In genomic region chr6:99330159-99330558, GRCh38 we compare ENCODE assay signal across 8 cellular contexts. TPM values are rescaled to one million over a fixed set of nuclear protein-coding genes. Genes with fewer than 3 reads are reported as not detected.
DNase-seq lines count a peak whose midpoint lies in the region; TF ChIP-seq lines count a peak whose summit lies in the region.

No MANE protein-coding gene starts in this region.

- peak; percentile 63 for DNase-seq in SIG-M5 treated with dmso at 0.1 percent for 504 hours (lab: John Stamatoyannopoulos, UW; ENCODE audit: unreplicated experiment)
- no peak for DNase-seq in SIG-M5 (lab: John Stamatoyannopoulos, UW)
- DNase-seq in HCEC 1CT = peak; percentile 61
- DNase-seq in LNCaP clone FGC (ENCODE audit: low read depth) = no peak
- peak; percentile 15 for DNase-seq in T-helper 9 cell
- DNase-seq in left kidney (ENCODE audit: low read depth, low spot score) = peak; percentile 78
- DNase-seq in stimulated activated CD8-positive, alpha-beta memory T cell treated with anti-CD3 and anti-CD28 coated beads, Interleukin-12 subunit alpha, Interleukin-12 subunit beta, amount 100 ng/mL, for 1 hour (ENCODE audit: low read depth) = peak; percentile 50

- peak overlapping the region in 2 of 5 experiments; percentile 28 for H3K27ac Mint-ChIP-seq in brain

- no peaks in the 10 kb centered on the region for H3K9me3 Mint-ChIP-seq in brain

- H3K36me3 Mint-ChIP-seq in brain = peaks cover 23% of the 10 kb centered on the region

- TF ChIP-seq CTCF in LNCaP clone FGC (IDR thresholded peaks at IDR 0.05; ENCODE audit: control insufficient read depth, extremely low read depth, insufficient read depth) (peak; percentile 71), brain (conservative IDR thresholded peaks at IDR 0.05) (peak; percentile 42 to 73)

- H3K4me3 Mint-ChIP-seq in brain = no peak overlapping the region

- peaks cover 27% of the 10 kb centered on the region for H3K4me1 Mint-ChIP-seq in brain

- no peak overlapping the region for H3K4me3 ChIP-seq in LNCaP clone FGC (ENCODE audit: low read depth, low read length)

- H3K27me3 Mint-ChIP-seq in brain = no peaks in the 10 kb centered on the region

RNA-seq across cellular contexts. Expression of gene FAXC, which starts 19.3 kb away (rescaled TPM):
- 25.0 TPM for polyA plus RNA-seq in brain (ENCODE audit: insufficient read depth, low read depth, low replicate concordance)

Comparison
In these comparisons a context has a peak if more than half of its experiments do, and no peak if none do; other contexts are left out.
1. DNase-seq: peak in SIG-M5 treated with dmso at 0.1 percent for 504 hours (single experiment), HCEC 1CT (single experiment), T-helper 9 cell (single experiment), left kidney (single experiment) and stimulated activated CD8-positive, alpha-beta memory T cell treated with anti-CD3 and anti-CD28 coated beads, Interleukin-12 subunit alpha, Interleukin-12 subunit beta, amount 100 ng/mL, for 1 hour (single experiment); none in SIG-M5 (single experiment) and LNCaP clone FGC (single experiment).